Comparison of ENCODE assay signal across 26 cellular contexts in genomic region chr19:44717603-44718002, GRCh38. TPM values are rescaled to one million over a fixed set of nuclear protein-coding genes. Genes with fewer than 3 reads are reported as not detected.
DNase-seq lines count a peak whose midpoint lies in the region; ATAC-seq and TF ChIP-seq lines count a peak whose summit lies in the region.
"Had no signal": no experiment of that assay in that cellular context is flagged by ENCODE, and none has a peak within 500 bp of the region (broad histone marks: within the 10 kb centered on the region; RNA-seq: fewer than 3 reads in every experiment).

No MANE protein-coding gene starts in this region.

- in situ Hi-C loops in Panc1 (cut with HindIII; ENCODE audit: low pct_unique_long_range_greater_than_20kb, low sequenced_read_pairs): no loop called here

- H3K27ac ChIP-seq in Panc1 (ENCODE audit: low read length): peak overlapping the region; percentile 88
- H3K27ac ChIP-seq in left lung: peak overlapping the region; percentile 74 to 77
- peak overlapping the region in 4 of 5 donors; percentile 82 to 86 (median 84) for H3K27ac ChIP-seq in stomach
- H3K27ac ChIP-seq: SK-N-MC had no signal

- WGBS in stomach, 5 donors: 82 to 90% (median 85%) methylated on average over 6 of the region's 6 CpGs

- intact Hi-C loops in Caco-2 (cut with micrococcal nuclease; ENCODE audit: unreplicated experiment) (loop anchor here (1.0 kb wide), 1 partner anchor 22 kb away; no protein-coding TSS in a partner anchor), Panc1 (cut with micrococcal nuclease; ENCODE audit: unreplicated experiment) (no loop called here), left lung (cut with DNase I) (no loop called here), stomach (cut with DNase I; ENCODE audit: low total_unique reads) (loop anchor here (10.0 kb wide), 1 partner anchor 117 kb away; no protein-coding TSS in a partner anchor)
- intact Hi-C loops in activated naive CD4-positive, alpha-beta T cell treated with anti-CD3 and anti-CD28 coated beads for 36 hours (cut with micrococcal nuclease): no loop called here

- no peak for TF ChIP-seq POLR2A in stomach (IDR thresholded peaks at IDR 0.05)

- H3K36me3 ChIP-seq in Caco-2 (ENCODE audit: control insufficient read depth, insufficient read depth, low read length) (no peaks in the 10 kb centered on the region), Panc1 (ENCODE audit: control insufficient read depth, insufficient read depth, low read length) (no peaks in the 10 kb centered on the region), left lung (no peaks in the 10 kb centered on the region), stomach (no peaks in the 10 kb centered on the region)
- H3K36me3 ChIP-seq: MG63, tibial nerve had no signal

- H3K4me1 Mint-ChIP-seq in Caco-2 (ENCODE audit: low read depth, unreplicated experiment): peaks cover 15% of the 10 kb centered on the region
- peaks cover 10% of the 10 kb centered on the region for H3K4me1 Mint-ChIP-seq in activated naive CD4-positive, alpha-beta T cell treated with anti-CD3 and anti-CD28 coated beads for 36 hours (ENCODE audit: low read depth)

- CTCF ChIA-PET in Caco-2 (lab: Charles Lee): interaction anchor here (0.7 to 0.9 kb wide), 2 partner anchors 28 to 90 kb away, joined by 4 read pairs; no protein-coding TSS in a partner anchor
- CTCF ChIA-PET in Panc1 (lab: Charles Lee): interaction anchor here (1.0 kb wide), 1 partner anchor 67 kb away, joined by 7 read pairs; no protein-coding TSS in a partner anchor
- CTCF ChIA-PET in activated naive CD4-positive, alpha-beta T cell treated with anti-CD3 and anti-CD28 coated beads for 36 hours (lab: Charles Lee): interaction anchor here (0.6 to 1.4 kb wide), 4 partner anchors 12 to 28 kb away, joined by 3 to 5 read pairs (median 3); no protein-coding TSS in a partner anchor

- no peaks in the 10 kb centered on the region for H3K27me3 Mint-ChIP-seq in Caco-2 (ENCODE audit: insufficient read depth, unreplicated experiment)
- H3K27me3 Mint-ChIP-seq in activated naive CD4-positive, alpha-beta T cell treated with anti-CD3 and anti-CD28 coated beads for 36 hours (ENCODE audit: low read depth): no peaks in the 10 kb centered on the region
- H3K27me3 Mint-ChIP-seq: progenitor cell of endocrine pancreas; stimulated activated naive CD8-positive, alpha-beta T cell treated with anti-CD3 and anti-CD28 coated beads, Interleukin-15, Interleukin-2, amounts not matched to agents 100 ng/mL and 50 ng/mL, for 24 hours had no signal

- no peak for TF ChIP-seq EP300 in stomach (IDR thresholded peaks at IDR 0.05)

- H3K4me3 Mint-ChIP-seq in Caco-2 (ENCODE audit: unreplicated experiment): no peak overlapping the region
- H3K4me3 Mint-ChIP-seq in activated naive CD4-positive, alpha-beta T cell treated with anti-CD3 and anti-CD28 coated beads for 36 hours: no peak overlapping the region
- H3K4me3 Mint-ChIP-seq: activated CD8-positive, alpha-beta T cell treated with anti-CD3 and anti-CD28 coated beads, Interleukin-2, amount 10 ng/mL, durations not matched to agents 7 days and 5 days; activated naive CD8-positive, alpha-beta T cell treated with anti-CD3 and anti-CD28 coated beads, Interleukin-2, amount 10 ng/mL, durations not matched to agents 7 days and 5 days; stimulated activated naive CD8-positive, alpha-beta T cell treated with anti-CD3 and anti-CD28 coated beads, Interleukin-15, Interleukin-2, amounts not matched to agents 100 ng/mL and 50 ng/mL, for 24 hours had no signal

- H3K4me3 ChIP-seq in Caco-2 (ENCODE audit: low read depth, low read length) (no peak overlapping the region), Panc1 (ENCODE audit: low read depth in 2 of 2, low read length in 2 of 2) (no peak overlapping the region), left lung (no peak overlapping the region), stomach (no peak overlapping the region)
- H3K4me3 ChIP-seq: MG63, SK-N-MC, tibial nerve had no signal

- TF ChIP-seq CTCF in Caco-2 (IDR thresholded peaks at IDR 0.05; ENCODE audit: insufficient read depth in 1 of 2, low read depth in 1 of 2, low read length in 1 of 2, severe bottlenecking in 1 of 2, unreplicated experiment in 1 of 2) (no peak), Panc1 (IDR thresholded peaks at IDR 0.05) (no peak), left lung (IDR thresholded peaks at IDR 0.05) (no peak), stomach (IDR thresholded peaks at IDR 0.05) (no peak)

- H3K4me1 ChIP-seq in Caco-2 (peaks cover 28% of the 10 kb centered on the region), Panc1 (ENCODE audit: control insufficient read depth, insufficient read depth, low read length) (peaks cover 28% of the 10 kb centered on the region), left lung (peaks cover 28 to 48% of the 10 kb centered on the region in 2 donors), stomach (peaks cover 16 to 39% (median 24%) of the 10 kb centered on the region in 4 donors)

- DNase-seq in Caco-2 (no peak), Panc1 (ENCODE audit: low read depth, low spot score) (no peak), left lung (no peak), stomach (no peak)
- no peak for DNase-seq in activated naive CD4-positive, alpha-beta T cell treated with anti-CD3 and anti-CD28 coated beads for 36 hours
- DNase-seq: activated CD8-positive, alpha-beta T cell treated with anti-CD3 and anti-CD28 coated beads, Interleukin-2, amount 10 ng/mL, durations not matched to agents 7 days and 5 days; activated naive CD8-positive, alpha-beta T cell treated with anti-CD3 and anti-CD28 coated beads, Interleukin-2, amount 10 ng/mL, durations not matched to agents 7 days and 5 days; COR-L47; DMS79 treated with DMSO at 0.1 percent for 48 hours; dorsolateral prefrontal cortex; GF-D8; glutamatergic neuron; KG1; kidney; MG63; NCI-H2029 treated with DMSO at 0.1 percent for 48 hours; NCI-H226; T-helper 2 cell had no signal

- H3K9me3 ChIP-seq in Caco-2 (peaks cover 14% of the 10 kb centered on the region), Panc1 (ENCODE audit: control insufficient read depth, insufficient read depth, low read depth, low read length) (no peaks in the 10 kb centered on the region), left lung (peaks cover 0 to 10% of the 10 kb centered on the region in 2 donors), stomach (peaks cover 0 to 12% (median 8%) of the 10 kb centered on the region in 4 donors)

- H3K36me3 Mint-ChIP-seq in Caco-2 (ENCODE audit: insufficient read depth, unreplicated experiment): peaks cover 18% of the 10 kb centered on the region
- H3K36me3 Mint-ChIP-seq in activated naive CD4-positive, alpha-beta T cell treated with anti-CD3 and anti-CD28 coated beads for 36 hours (ENCODE audit: low read depth): peaks cover 5% of the 10 kb centered on the region

- peak overlapping the region; percentile 96 for H3K27ac Mint-ChIP-seq in Caco-2 (ENCODE audit: unreplicated experiment)
- H3K27ac Mint-ChIP-seq in activated naive CD4-positive, alpha-beta T cell treated with anti-CD3 and anti-CD28 coated beads for 36 hours: no peak overlapping the region
- H3K27ac Mint-ChIP-seq: activated CD8-positive, alpha-beta T cell treated with anti-CD3 and anti-CD28 coated beads, Interleukin-2, amount 10 ng/mL, durations not matched to agents 7 days and 5 days; activated naive CD8-positive, alpha-beta T cell treated with anti-CD3 and anti-CD28 coated beads, Interleukin-2, amount 10 ng/mL, durations not matched to agents 7 days and 5 days; stimulated activated naive CD8-positive, alpha-beta T cell treated with anti-CD3 and anti-CD28 coated beads, Interleukin-15, Interleukin-2, amounts not matched to agents 100 ng/mL and 50 ng/mL, for 24 hours had no signal

- POLR2A ChIA-PET in Caco-2 (lab: Charles Lee) (interaction anchor here (0.6 to 1.3 kb wide), 5 partner anchors 23 to 1980 kb away, joined by 3 to 8 read pairs (median 4); no protein-coding TSS in a partner anchor), Panc1 (lab: Charles Lee) (interaction anchor here (0.7 to 0.8 kb wide), 3 partner anchors 26 to 974 kb away, joined by 3 to 8 read pairs (median 7); partner anchors contain the start of gene SNRPD2)

- H3K9me3 Mint-ChIP-seq in Caco-2 (ENCODE audit: unreplicated experiment): peaks cover 15% of the 10 kb centered on the region
- peaks cover 18% of the 10 kb centered on the region for H3K9me3 Mint-ChIP-seq in activated naive CD4-positive, alpha-beta T cell treated with anti-CD3 and anti-CD28 coated beads for 36 hours

- no peaks in the 10 kb centered on the region for H3K27me3 ChIP-seq in Caco-2 (replicated peaks; ENCODE audit: control insufficient read depth, insufficient read depth, low read length)
- H3K27me3 ChIP-seq in Panc1 (ENCODE audit: control insufficient read depth, insufficient read depth, low read length): no peaks in the 10 kb centered on the region
- H3K27me3 ChIP-seq in left lung: no peaks in the 10 kb centered on the region
- no peaks in the 10 kb centered on the region for H3K27me3 ChIP-seq in stomach
- H3K27me3 ChIP-seq: BLaER1 treated with 17β-estradiol and CSF1 and Interleukin-3, amounts not matched to agents 10 nM and 100 nM; dorsolateral prefrontal cortex; MG63; tibial nerve had no signal

- BruUV-seq in Caco-2 (replicated peaks; lab: Mats Ljungman, UMichigan): TSS peak; percentile 18
- BruUV-seq in Panc1 (replicated peaks; lab: Mats Ljungman, UMichigan): no TSS peak

- ATAC-seq in Panc1: no peak
- no peak for ATAC-seq in left lung
- no peak for ATAC-seq in GM18861 (IDR thresholded peaks at IDR 0.05; ENCODE audit: unreplicated experiment)
- ATAC-seq in GM21825 (IDR thresholded peaks at IDR 0.05; ENCODE audit: unreplicated experiment): no peak
- ATAC-seq: activated CD8-positive, alpha-beta T cell treated with anti-CD3 and anti-CD28 coated beads, Interleukin-2, amount 10 ng/mL, durations not matched to agents 7 days and 5 days had no signal

RNA-seq across cellular contexts. Expression of gene CEACAM16, which starts 18.7 kb away (rescaled TPM):
- total RNA-seq in Caco-2 (2022) (not detected in 2 replicates), Panc1 (2021; ENCODE audit: unreplicated experiment) (not detected), left lung (under 1 TPM in 1 of 2 donors, not detected in 1; 0.20 TPM), stomach (not detected)
- polyA plus RNA-seq in Panc1 (2012; ENCODE audit: insufficient read length): not detected
- not detected for polyA plus RNA-seq in stomach
- total RNA-seq in activated naive CD4-positive, alpha-beta T cell treated with anti-CD3 and anti-CD28 coated beads for 36 hours: not detected
- total RNA-seq: activated CD8-positive, alpha-beta T cell treated with anti-CD3 and anti-CD28 coated beads, Interleukin-2, amount 10 ng/mL, durations not matched to agents 7 days and 5 days; activated naive CD8-positive, alpha-beta T cell treated with anti-CD3 and anti-CD28 coated beads, Interleukin-2, amount 10 ng/mL, durations not matched to agents 7 days and 5 days; dorsolateral prefrontal cortex; HT1080; kidney; progenitor cell of endocrine pancreas; tibial nerve had no signal

RNA-seq across cellular contexts. Expression of gene BCL3, which starts 30.9 kb away (rescaled TPM):
- 15.5 and 21.3 TPM in 2 replicates for total RNA-seq in Caco-2 (2022)
- total RNA-seq in Panc1 (2021; ENCODE audit: unreplicated experiment): 48.5 TPM
- 80.9 TPM for polyA plus RNA-seq in Panc1 (2012; ENCODE audit: insufficient read length)
- total RNA-seq in left lung: 10 to 100 TPM; 48.2 to 79.9 TPM
- 100 to 1,000 TPM in 3 of 5 donors, 10 to 100 TPM in 1, 1 to 10 TPM in 1; 4.4 to 322 (median 139) TPM for total RNA-seq in stomach
- polyA plus RNA-seq in stomach: 10 to 100 TPM; 53.5 to 94.1 (median 65.5) TPM
- 100 to 1,000 TPM in 1 of 2 experiments, 10 to 100 TPM in 1; 92.5 to 104 TPM for total RNA-seq in activated naive CD4-positive, alpha-beta T cell treated with anti-CD3 and anti-CD28 coated beads for 36 hours

RNA-seq across cellular contexts. Expression of gene CEACAM19, which starts 46.3 kb away (rescaled TPM):
- total RNA-seq in Caco-2 (2022) (2.9 and 3.3 TPM in 2 replicates), Panc1 (2021; ENCODE audit: unreplicated experiment) (1.2 TPM), left lung (1 to 10 TPM; 4.1 to 5.4 TPM), stomach (10 to 100 TPM in 1 of 5 donors, 1 to 10 TPM in 3, under 1 TPM in 1; 0.58 to 17.0 (median 2.9) TPM)
- polyA plus RNA-seq in Panc1 (2012; ENCODE audit: insufficient read length): 0.64 TPM
- polyA plus RNA-seq in stomach: 1 to 10 TPM; 2.0 to 6.4 (median 2.3) TPM
- under 1 TPM; 0.17 to 0.27 TPM for total RNA-seq in activated naive CD4-positive, alpha-beta T cell treated with anti-CD3 and anti-CD28 coated beads for 36 hours

Comparison
In these comparisons a context has a peak if more than half of its experiments do, and no peak if none do; other contexts are left out.
1. intact Hi-C loops: an anchor here in Caco-2 (1.0 kb wide) and stomach (10.0 kb wide); none called in Panc1, left lung and activated naive CD4-positive, alpha-beta T cell treated with anti-CD3 and anti-CD28 coated beads for 36 hours.